In genomic region chr7:46206474-46207060, GRCh38 we compare ENCODE assay signal across 22 cellular contexts.
DNase-seq lines count a peak whose midpoint lies in the region; ATAC-seq and TF ChIP-seq lines count a peak whose summit lies in the region.
"Had no signal": no experiment of that assay in that cellular context is flagged by ENCODE, and none has a peak within 500 bp of the region (broad histone marks: within the 10 kb centered on the region; RNA-seq: fewer than 3 reads in every experiment).

No MANE protein-coding gene starts in this region.

- H3K4me1 Mint-ChIP-seq in activated CD4-positive, alpha-beta T cell treated with anti-CD3 and anti-CD28 coated beads for 36 hours = peaks cover 7% of the 10 kb centered on the region
- H3K4me1 Mint-ChIP-seq: immature natural killer cell, naive B cell had no signal

- H3K9me2 ChIP-seq in hepatocyte (replicated peaks; ENCODE audit: insufficient read depth) = no peaks in the 10 kb centered on the region

- TF ChIP-seq POLR2A in IMR-90 (IDR thresholded peaks at IDR 0.05; ENCODE audit: low read depth, low read length) (no peak), vagina (IDR thresholded peaks at IDR 0.05) (no peak)

- intact Hi-C loops in activated CD4-positive, alpha-beta T cell treated with anti-CD3 and anti-CD28 coated beads for 36 hours (cut with DNase I, micrococcal nuclease) = no loop called here
- intact Hi-C loops in IMR-90 (cut with micrococcal nuclease) (no loop called here), vagina (cut with DNase I) (no loop called here), heart right ventricle (cut with DNase I) (no loop called here)

- H2AK9ac ChIP-seq in IMR-90 (replicated peaks; ENCODE audit: low read depth, low read length, poor library complexity) = peak overlapping the region; percentile 9

- H3K36me3 ChIP-seq in IMR-90 (ENCODE audit: control insufficient read depth, insufficient read depth, low read length) (no peaks in the 10 kb centered on the region), hepatocyte (replicated peaks; ENCODE audit: insufficient read depth, low read depth) (no peaks in the 10 kb centered on the region), vagina (no peaks in the 10 kb centered on the region), heart right ventricle (no peaks in the 10 kb centered on the region)
- H3K36me3 ChIP-seq: adrenal gland, esophagus muscularis mucosa, HAP-1 had no signal

- no peak overlapping the region for H3K56ac ChIP-seq in IMR-90 (ENCODE audit: extremely low read depth, insufficient read depth, low read length)

- H3K14ac ChIP-seq in IMR-90 (replicated peaks; ENCODE audit: low read depth, low read length) = 0 out of 2 replicates have a peak overlapping the region, but pooled peaks have one; percentile 23

- no peak for DNase-seq in activated CD4-positive, alpha-beta T cell treated with anti-CD3 and anti-CD28 coated beads for 36 hours
- no peak for DNase-seq in activated CD4-positive, alpha-beta T cell treated with anti-CD3 and anti-CD28 coated beads for 1 hour
- peak; percentile 32 for DNase-seq in IMR-90
- no peak for DNase-seq in hepatocyte (ENCODE audit: low spot score)
- peak; percentile 22 to 40 for DNase-seq in vagina (ENCODE audit: extremely low spot score in 2 of 2)
- DNase-seq in heart right ventricle = no peak
- DNase-seq in hypothalamus (lab: John Stamatoyannopoulos, UW) = no peak
- no peak for DNase-seq in NCI-H1105 (lab: John Stamatoyannopoulos, UW)
- DNase-seq: adrenal gland; Caco-2; immature natural killer cell; KG1; naive B cell; NCI-H526 treated with DMSO at 0.1 percent for 48 hours; PC-3; stimulated activated CD4-positive, alpha-beta T cell treated with anti-CD3 and anti-CD28 coated beads, Interleukin-2, amount 100 ng/mL, for 24 hours had no signal

- no peak overlapping the region for H4K8ac ChIP-seq in IMR-90 (ENCODE audit: low read depth in 2 of 2, low read length in 2 of 2)

- TF ChIP-seq CTCF in IMR-90 (conservative IDR thresholded peaks at IDR 0.05; ENCODE audit: low read depth, low read length) = no peak
- TF ChIP-seq CTCF in hepatocyte (IDR thresholded peaks at IDR 0.05; ENCODE audit: poor library complexity) = no peak
- TF ChIP-seq CTCF in vagina (IDR thresholded peaks at IDR 0.05) = no peak
- TF ChIP-seq CTCF in heart right ventricle (IDR thresholded peaks at IDR 0.05) = no peak

- ATAC-seq in activated CD4-positive, alpha-beta T cell treated with anti-CD3 and anti-CD28 coated beads for 36 hours = peak; percentile 53
- no peak for ATAC-seq in IMR-90 (ENCODE audit: low read depth)
- ATAC-seq in heart right ventricle = no peak

- H3K4me3 ChIP-seq in IMR-90 (ENCODE audit: insufficient read depth, low read depth, low read length) (no peak overlapping the region), hepatocyte (no peak overlapping the region), vagina (no peak overlapping the region), heart right ventricle (no peak overlapping the region)
- H3K4me3 ChIP-seq: adrenal gland, esophagus muscularis mucosa, HAP-1, lung had no signal

- H3K27me3 Mint-ChIP-seq in activated CD4-positive, alpha-beta T cell treated with anti-CD3 and anti-CD28 coated beads for 36 hours = no peaks in the 10 kb centered on the region

- no peak overlapping the region for H2AFZ ChIP-seq in IMR-90 (replicated peaks; ENCODE audit: low read length, poor library complexity)
- H2AFZ ChIP-seq in hepatocyte = no peak overlapping the region

- H3K27ac ChIP-seq in IMR-90 (ENCODE audit: insufficient read depth, low read length) (no peak overlapping the region), hepatocyte (peak overlapping the region; percentile 78), vagina (no peak overlapping the region), heart right ventricle (no peak overlapping the region)
- H3K27ac ChIP-seq: 22Rv1, adrenal gland, esophagus muscularis mucosa had no signal

- peak overlapping the region; percentile 16; the same call in 1 of the 2 replicates for H2AK5ac ChIP-seq in IMR-90 (ENCODE audit: low read depth, low read length)

- 0 out of 2 replicates have a peak overlapping the region, but pooled peaks have one; percentile 48 for H4K91ac ChIP-seq in IMR-90 (ENCODE audit: insufficient read depth, low read depth, low read length)

- H3K27ac Mint-ChIP-seq in activated CD4-positive, alpha-beta T cell treated with anti-CD3 and anti-CD28 coated beads for 36 hours = no peak overlapping the region
- H3K27ac Mint-ChIP-seq: activated T-helper 2 cell treated with anti-CD3 and anti-CD28 coated beads, Interferon-gamma antibody, Interleukin-2, Interleukin-4, amounts not matched to agents 10 μg/mL and 5 μg/mL and 100 μg/mL, durations not matched to agents 14 hours and 24 hours and 36 hours; immature natural killer cell; naive B cell; T-helper 2 cell treated with Interferon-gamma antibody and Interleukin-4, amounts not matched to agents 5 μg/mL and 100 μg/mL, for 36 hours had no signal

- peaks cover 4% of the 10 kb centered on the region; the same call in 1 of the 2 replicates for H3K9me1 ChIP-seq in IMR-90 (ENCODE audit: insufficient read depth, low read length)

- no peaks in the 10 kb centered on the region for H3K36me3 Mint-ChIP-seq in activated CD4-positive, alpha-beta T cell treated with anti-CD3 and anti-CD28 coated beads for 36 hours (ENCODE audit: low read depth)
- H3K36me3 Mint-ChIP-seq: immature natural killer cell, naive B cell had no signal

- TF ChIP-seq RAD21 in IMR-90 (IDR thresholded peaks at IDR 0.05; ENCODE audit: low read length) = no peak

- H3K9me3 ChIP-seq in IMR-90 (ENCODE audit: control insufficient read depth, insufficient read depth, low read length) (no peaks in the 10 kb centered on the region), hepatocyte (ENCODE audit: low read depth) (no peaks in the 10 kb centered on the region), vagina (no peaks in the 10 kb centered on the region), heart right ventricle (no peaks in the 10 kb centered on the region)
- H3K9me3 ChIP-seq: adrenal gland, Caco-2, esophagus muscularis mucosa, HAP-1 had no signal

- no peaks in the 10 kb centered on the region for H3K79me1 ChIP-seq in IMR-90 (ENCODE audit: low read depth in 1 of 2, low read length in 2 of 2)

- POLR2A ChIA-PET in activated CD4-positive, alpha-beta T cell treated with anti-CD3 and anti-CD28 coated beads for 36 hours (lab: Charles Lee) = no interaction called here
- POLR2A ChIA-PET in IMR-90 (lab: Charles Lee; ENCODE audit: unreplicated experiment) = no interaction called here

- H3K9me3 Mint-ChIP-seq in activated CD4-positive, alpha-beta T cell treated with anti-CD3 and anti-CD28 coated beads for 36 hours (ENCODE audit: low read depth) = no peaks in the 10 kb centered on the region
- H3K9me3 Mint-ChIP-seq: activated T-helper 2 cell treated with anti-CD3 and anti-CD28 coated beads, Interferon-gamma antibody, Interleukin-2, Interleukin-4, amounts not matched to agents 10 μg/mL and 5 μg/mL and 100 μg/mL, durations not matched to agents 14 hours and 24 hours and 36 hours; naive B cell; T-helper 2 cell treated with Interferon-gamma antibody and Interleukin-4, amounts not matched to agents 5 μg/mL and 100 μg/mL, for 36 hours had no signal

- no peak overlapping the region for H3K4me3 Mint-ChIP-seq in activated CD4-positive, alpha-beta T cell treated with anti-CD3 and anti-CD28 coated beads for 36 hours
- H3K4me3 Mint-ChIP-seq: immature natural killer cell; T-helper 2 cell treated with Interferon-gamma antibody and Interleukin-4, amounts not matched to agents 5 μg/mL and 100 μg/mL, for 36 hours had no signal

- no peak overlapping the region for H3K18ac ChIP-seq in IMR-90 (ENCODE audit: low read depth, low read length)

- H3K79me2 ChIP-seq in hepatocyte = no peaks in the 10 kb centered on the region

- in situ Hi-C loops in IMR-90 (cut with MboI; ENCODE audit: low sequenced_read_pairs) = no loop called here

- H3K27me3 ChIP-seq in IMR-90 (ENCODE audit: control insufficient read depth, insufficient read depth, low read length) (no peaks in the 10 kb centered on the region), hepatocyte (no peaks in the 10 kb centered on the region), vagina (no peaks in the 10 kb centered on the region), heart right ventricle (no peaks in the 10 kb centered on the region)
- H3K27me3 ChIP-seq: adrenal gland, esophagus muscularis mucosa had no signal

- H3K4me2 ChIP-seq in IMR-90 (ENCODE audit: low read depth, low read length) = no peak overlapping the region
- no peak overlapping the region for H3K4me2 ChIP-seq in hepatocyte

- no peak overlapping the region for H3K23ac ChIP-seq in IMR-90 (ENCODE audit: low read depth, low read length)

- peak overlapping the region; percentile 41; the same call in 1 of the 2 replicates for H2BK120ac ChIP-seq in IMR-90 (ENCODE audit: low read depth, low read length)

- dilution Hi-C loops in IMR-90 (cut with HindIII; ENCODE audit: low sequenced_read_pairs, unreplicated experiment) = no loop called here

- BruUV-seq in IMR-90 (replicated peaks; lab: Mats Ljungman, UMichigan) = no TSS peak

- CTCF ChIA-PET in activated CD4-positive, alpha-beta T cell treated with anti-CD3 and anti-CD28 coated beads for 36 hours (lab: Charles Lee) = no interaction called here
- CTCF ChIA-PET in IMR-90 (lab: Yijun Ruan, JAX) = no interaction called here

- peaks cover 11% of the 10 kb centered on the region for H3K4me1 ChIP-seq in IMR-90 (ENCODE audit: control insufficient read depth, insufficient read depth, low read length)
- H3K4me1 ChIP-seq in hepatocyte (ENCODE audit: insufficient read depth) = peaks cover 4% of the 10 kb centered on the region
- H3K4me1 ChIP-seq in vagina = no peaks in the 10 kb centered on the region
- H3K4me1 ChIP-seq in heart right ventricle = peaks cover 0 to 18% (median 4%) of the 10 kb centered on the region in 9 donors
- H3K4me1 ChIP-seq: adrenal gland, esophagus muscularis mucosa, HAP-1 had no signal

- no peak overlapping the region; the same call in 1 of the 2 replicates for H2BK20ac ChIP-seq in IMR-90 (ENCODE audit: low read depth, low read length)

- no peak overlapping the region; the same call in 2 of the 3 replicates for H2BK15ac ChIP-seq in IMR-90 (ENCODE audit: low read depth, low read length)

- H3K9ac ChIP-seq in IMR-90 (ENCODE audit: low read depth, low read length) = no peak overlapping the region

- no peak overlapping the region for H4K5ac ChIP-seq in IMR-90 (ENCODE audit: low read depth, low read length)

- H2BK5ac ChIP-seq in IMR-90 (ENCODE audit: low read depth, low read length, poor library complexity, severe bottlenecking) = no peak overlapping the region

- peak overlapping the region; percentile 42; the same call in 1 of the 2 replicates for H3K4ac ChIP-seq in IMR-90 (ENCODE audit: low read depth, low read length)

- WGBS in IMR-90 (ENCODE audit: extremely low coverage in 2 of 2, insufficient read length in 1 of 2), 2 experiments = no CpG with 5 or more reads among the region's 4 CpGs
- 89% methylated on average over 4 of the region's 4 CpGs for WGBS in hepatocyte (ENCODE audit: low lambda C conversion rate, missing lambda C conversion rate)
- 69 to 81% methylated on average over 4 of the region's 4 CpGs for WGBS in heart right ventricle, 2 donors

- H4K20me1 ChIP-seq in IMR-90 (ENCODE audit: insufficient read depth, low read length) = no peaks in the 10 kb centered on the region
- H4K20me1 ChIP-seq in hepatocyte (ENCODE audit: insufficient read depth, poor library complexity, severe bottlenecking) = no peaks in the 10 kb centered on the region

TF ChIP-seq in IMR-90, 13 proteins besides CTCF, POLR2A, EP300 and RAD21 (continues in another document):
- no peak for TF ChIP-seq MAFK (IDR thresholded peaks at IDR 0.05; ENCODE audit: low read depth, low read length)

Comparison
In these comparisons a context has a peak if more than half of its experiments do, and no peak if none do; other contexts are left out.
1. DNase-seq: peak in IMR-90 (single experiment) and vagina (2 of 2); none in activated CD4-positive, alpha-beta T cell treated with anti-CD3 and anti-CD28 coated beads for 36 hours (single experiment), activated CD4-positive, alpha-beta T cell treated with anti-CD3 and anti-CD28 coated beads for 1 hour (single experiment), hepatocyte (single experiment), heart right ventricle (0 of 2), hypothalamus (0 of 51) and NCI-H1105 (single experiment).